In the genomic region with DNA sequence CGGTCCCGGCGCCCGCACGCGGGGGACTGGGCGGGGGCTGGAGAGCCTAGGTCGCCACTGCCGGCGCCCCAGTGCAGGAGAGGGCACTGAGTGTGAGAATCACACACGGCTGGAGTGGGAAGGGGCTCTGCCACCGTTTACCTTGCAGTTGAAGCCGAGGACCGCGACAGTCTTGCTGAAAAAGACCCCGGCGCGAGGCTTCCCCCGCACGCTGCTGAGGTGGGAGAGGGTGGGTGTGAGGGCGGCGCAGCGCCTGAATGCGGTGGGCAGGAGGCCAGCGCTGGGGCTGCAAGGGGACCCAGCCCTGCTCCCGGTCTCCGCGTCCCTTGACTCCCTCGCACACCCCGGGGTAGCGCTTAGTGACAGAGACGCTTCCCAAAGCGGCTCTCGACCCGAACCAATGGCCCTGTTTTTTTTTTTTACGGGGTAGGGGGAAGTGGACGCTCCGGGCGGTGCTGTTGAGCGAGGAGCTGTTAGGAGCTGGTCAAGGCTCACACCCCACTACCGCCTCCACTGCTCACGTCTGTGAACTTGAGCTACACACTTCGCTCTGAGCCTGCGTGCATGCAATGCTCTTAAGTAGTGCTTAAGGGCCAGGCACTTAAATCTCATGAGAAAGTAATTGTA, we compare ENCODE assay signal across 10 cellular contexts. TPM values are rescaled to one million over a fixed set of nuclear protein-coding genes. Genes with fewer than 3 reads are reported as not detected.
DNase-seq lines count a peak whose midpoint lies in the region; ATAC-seq and TF ChIP-seq lines count a peak whose summit lies in the region.
"Had no signal": no experiment of that assay in that cellular context is flagged by ENCODE, and none has a peak within 500 bp of the region (broad histone marks: within the 10 kb centered on the region; RNA-seq: fewer than 3 reads in every experiment).

No MANE protein-coding gene starts in this region.

- H2AFZ ChIP-seq in neuronal stem cell (ENCODE audit: low read length) = peak overlapping the region; percentile 81

- H4K8ac ChIP-seq in neuronal stem cell (ENCODE audit: low read depth, low read length) = no peak overlapping the region

- peaks cover 96% of the 10 kb centered on the region for H3K27me3 ChIP-seq in gastroesophageal sphincter
- peaks cover 18 to 73% (median 32%) of the 10 kb centered on the region in 3 experiments for H3K27me3 ChIP-seq in neuronal stem cell (ENCODE audit: control insufficient read depth in 3 of 3, insufficient read depth in 3 of 3, low read depth in 1 of 3, low read length in 3 of 3)

- H3K27ac ChIP-seq in gastroesophageal sphincter (no peak overlapping the region), neuronal stem cell (replicated peaks; ENCODE audit: low read length) (no peak overlapping the region)
- H3K27ac ChIP-seq: prostate gland had no signal

- H4K91ac ChIP-seq in neuronal stem cell (ENCODE audit: low read depth, low read length, poor library complexity) = no peak overlapping the region

- H2BK12ac ChIP-seq in neuronal stem cell (ENCODE audit: low read length) = no peak overlapping the region

- peak overlapping the region; percentile 60 for H3K9ac ChIP-seq in neuronal stem cell (ENCODE audit: low read depth, low read length, poor library complexity)

- H3K23ac ChIP-seq in neuronal stem cell (ENCODE audit: low read depth, low read length, poor library complexity) = peak overlapping the region; percentile 34

- DNase-seq in ELR (ENCODE audit: low read depth) (peak; percentile 12), NCI-H82 treated with DMSO at 0.1 percent for 48 hours (lab: John Stamatoyannopoulos, UW; ENCODE audit: unreplicated experiment) (peak; percentile 10), neuronal stem cell (ENCODE audit: low spot score) (no peak), T-helper 9 cell (no peak), HUDEP-2 (lab: John Stamatoyannopoulos, UW; ENCODE audit: unreplicated experiment in 76 of 76) (no peak), GM10266 (ENCODE audit: extremely low spot score) (no peak), HT-29 (ENCODE audit: low spot score) (no peak)

- TF ChIP-seq CTCF in gastroesophageal sphincter (IDR thresholded peaks at IDR 0.05) = no peak
- no peak for TF ChIP-seq CTCF in GM10266 (IDR thresholded peaks at IDR 0.05; ENCODE audit: control insufficient read depth, insufficient read depth, low read depth, missing control alignments)

- H3K4me3 ChIP-seq in gastroesophageal sphincter (peak overlapping the region in 1 of 2 donors; percentile 40), neuronal stem cell (ENCODE audit: low read length in 2 of 2) (peak overlapping the region in 1 of 2 donors; percentile 46)

- peaks cover 0 to 18% (median 12%) of the 10 kb centered on the region in 3 donors for H3K4me1 ChIP-seq in gastroesophageal sphincter
- no peaks in the 10 kb centered on the region for H3K4me1 ChIP-seq in neuronal stem cell (ENCODE audit: control insufficient read depth in 2 of 2, insufficient read depth in 1 of 2, low read depth in 1 of 2, low read length in 2 of 2)

- H3K9me3 ChIP-seq in gastroesophageal sphincter (no peaks in the 10 kb centered on the region), neuronal stem cell (replicated peaks in 1 of 2; ENCODE audit: control insufficient read depth in 2 of 2, insufficient read depth in 1 of 2, low read depth in 1 of 2, low read length in 2 of 2) (peaks cover 0 to 10% of the 10 kb centered on the region in 2 donors)
- H3K9me3 ChIP-seq: prostate gland had no signal

- ATAC-seq in gastroesophageal sphincter = peak; percentile 25

- H3K36me3 ChIP-seq in gastroesophageal sphincter (no peaks in the 10 kb centered on the region), neuronal stem cell (replicated peaks in 1 of 2; ENCODE audit: control insufficient read depth in 2 of 2, insufficient read depth in 2 of 2, low read length in 2 of 2) (no peaks in the 10 kb centered on the region)
- H3K36me3 ChIP-seq: prostate gland had no signal

- H3K18ac ChIP-seq in neuronal stem cell (ENCODE audit: low read length) = peak overlapping the region; percentile 76

- H3K79me1 ChIP-seq in neuronal stem cell (ENCODE audit: low read depth, low read length) = no peaks in the 10 kb centered on the region

- H3K14ac ChIP-seq in neuronal stem cell (ENCODE audit: low read length) = peak overlapping the region; percentile 71

- H2AK5ac ChIP-seq in neuronal stem cell (ENCODE audit: low read depth, low read length) = no peak overlapping the region

- no peak overlapping the region for H2BK15ac ChIP-seq in neuronal stem cell (ENCODE audit: low read length)

- H3K4me2 ChIP-seq in neuronal stem cell (ENCODE audit: insufficient read depth, low read length, poor library complexity, severe bottlenecking) = peak overlapping the region; percentile 62

- no peak overlapping the region for H3K4ac ChIP-seq in neuronal stem cell (ENCODE audit: low read length)

- TF ChIP-seq EP300 in gastroesophageal sphincter (IDR thresholded peaks at IDR 0.05) = no peak

- H2BK5ac ChIP-seq in neuronal stem cell (ENCODE audit: low read length) = no peak overlapping the region

- H2BK120ac ChIP-seq in neuronal stem cell (ENCODE audit: low read depth, low read length) = peak overlapping the region; percentile 61

- 17% methylated on average over 4 of the region's 44 CpGs; no CpG with 5 or more reads in 1 of the 2 donors for WGBS in gastroesophageal sphincter (ENCODE audit: low coverage in 1 of 2), 2 donors
- WGBS in neuronal stem cell (ENCODE audit: extremely low coverage in 2 of 2, insufficient read length in 2 of 2, insufficient replicate concordance in 1 of 2), 2 donors = no CpG with 5 or more reads among the region's 44 CpGs

- no peak for TF ChIP-seq POLR2A in gastroesophageal sphincter (IDR thresholded peaks at IDR 0.05)

RNA-seq across cellular contexts. Expression of gene NOTO, which starts 0.8 kb away (rescaled TPM):
- total RNA-seq in gastroesophageal sphincter = not detected
- polyA plus RNA-seq in neuronal stem cell (2013, experiment 1 of 2) = not detected
- polyA plus RNA-seq in neuronal stem cell (2013, experiment 2 of 2) = not detected
- not detected in 2 replicates for total RNA-seq in HT-29 (2014; rRNA removed; shearing (Covaris generic))
- total RNA-seq: prostate gland; T-helper 1 cell treated with Interleukin-12 subunit alpha and Interleukin-12 subunit beta and Interleukin-4 antibody, amounts not matched to agents 30 ng/mL and 1 ng/mL, for 36 hours had no signal

RNA-seq across cellular contexts. Expression of gene SMYD5, which starts 10.9 kb away (rescaled TPM):
- 10 to 100 TPM; 10.6 to 21.0 (median 15.5) TPM for total RNA-seq in gastroesophageal sphincter
- polyA plus RNA-seq in neuronal stem cell (2013, experiment 1 of 2) = 22.5 TPM
- 22.4 TPM for polyA plus RNA-seq in neuronal stem cell (2013, experiment 2 of 2)
- total RNA-seq in HT-29 (2014; rRNA removed; shearing (Covaris generic)) = 40.3 and 45.9 TPM in 2 replicates

RNA-seq across cellular contexts. Expression of gene PRADC1, which starts 29.9 kb away (rescaled TPM):
- total RNA-seq in gastroesophageal sphincter = 10 to 100 TPM; 21.7 to 37.5 (median 30.2) TPM
- polyA plus RNA-seq in neuronal stem cell (2013, experiment 1 of 2) = 9.8 TPM
- 9.4 TPM for polyA plus RNA-seq in neuronal stem cell (2013, experiment 2 of 2)
- 24.1 and 29.7 TPM in 2 replicates for total RNA-seq in HT-29 (2014; rRNA removed; shearing (Covaris generic))

RNA-seq across cellular contexts. Expression of gene CCT7, which starts 30.9 kb away (rescaled TPM):
- total RNA-seq in gastroesophageal sphincter = 100 to 1,000 TPM; 221 to 258 (median 240) TPM
- 438 TPM for polyA plus RNA-seq in neuronal stem cell (2013, experiment 1 of 2)
- polyA plus RNA-seq in neuronal stem cell (2013, experiment 2 of 2) = 440 TPM
- 502 and 515 TPM in 2 replicates for total RNA-seq in HT-29 (2014; rRNA removed; shearing (Covaris generic))

Comparison
In these comparisons a context has a peak if more than half of its experiments do, and no peak if none do; other contexts are left out.
1. DNase-seq: peak in ELR (single experiment) and NCI-H82 treated with DMSO at 0.1 percent for 48 hours (single experiment); none in neuronal stem cell (single experiment), T-helper 9 cell (single experiment), HUDEP-2 (0 of 76), GM10266 (single experiment) and HT-29 (single experiment).